23 cellular contexts compared by ENCODE assay signal in the genomic region with DNA sequence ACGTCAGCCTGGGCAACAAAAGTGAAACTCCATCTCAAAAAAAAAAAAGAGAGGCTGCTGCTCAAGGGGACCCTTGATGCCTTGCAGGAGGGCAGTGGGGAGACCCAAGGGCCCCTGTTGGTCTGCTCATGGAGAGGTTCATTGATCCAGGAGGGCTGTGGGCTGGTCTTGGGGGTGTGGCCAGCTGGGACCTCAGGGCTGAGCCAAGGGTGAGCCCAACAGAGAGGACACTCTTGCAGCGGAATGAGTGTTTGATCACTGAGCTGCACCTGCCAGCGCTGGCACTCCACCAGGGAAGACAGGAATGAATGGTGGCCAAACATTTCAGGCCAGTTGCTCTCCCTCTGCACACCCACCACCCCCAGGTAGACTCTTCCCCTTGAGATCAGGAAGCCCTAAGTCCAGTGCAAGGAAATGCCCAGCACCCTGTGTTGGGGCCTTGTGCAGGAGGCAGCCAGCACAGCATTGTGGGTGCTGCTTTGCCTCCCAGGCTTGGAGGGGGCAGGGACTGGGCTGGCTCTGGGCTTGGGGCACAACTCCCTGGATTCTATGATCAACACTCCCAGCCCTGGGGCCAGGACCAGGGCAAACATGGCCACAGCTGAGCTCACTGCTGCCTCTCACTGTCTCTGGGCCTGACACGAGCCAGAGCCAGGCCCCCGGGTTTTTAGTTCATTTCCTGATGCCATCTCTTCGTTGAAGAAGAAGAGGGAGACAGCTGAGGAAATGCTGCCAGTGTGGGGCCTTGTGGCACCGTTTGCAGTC. TPM values are rescaled to one million over a fixed set of nuclear protein-coding genes. Genes with fewer than 3 reads are reported as not detected.
A peak's percentile ranks its signal among the peaks of the same experiment; 100 is the strongest.
DNase-seq lines count a peak whose midpoint lies in the region; ATAC-seq and TF ChIP-seq lines count a peak whose summit lies in the region.
"Had no signal": no experiment of that assay in that cellular context is flagged by ENCODE, and none has a peak within 500 bp of the region (broad histone marks: within the 10 kb centered on the region; RNA-seq: fewer than 3 reads in every experiment).

No MANE protein-coding gene starts in this region.

- H3K27me3 ChIP-seq in left lung (no peaks in the 10 kb centered on the region), vagina (no peaks in the 10 kb centered on the region), brain microvascular endothelial cell (replicated peaks) (no peaks in the 10 kb centered on the region)
- H3K27me3 ChIP-seq: upper lobe of left lung had no signal

- H3K9me3 ChIP-seq in left lung (no peaks in the 10 kb centered on the region), vagina (no peaks in the 10 kb centered on the region)
- H3K9me3 ChIP-seq: prostate gland, upper lobe of left lung had no signal

- DNase-seq in activated effector memory CD4-positive, alpha-beta T cell treated with anti-CD3 and anti-CD28 coated beads, Interleukin-2, amount 50 U/mL, for 16 hours = peak; percentile 51
- no peak for DNase-seq in activated effector memory CD4-positive, alpha-beta T cell treated with Interleukin-2 at 50 U/mL for 16 hours
- DNase-seq in NCI-H774 (lab: John Stamatoyannopoulos, UW) = peak; percentile 73
- no peak for DNase-seq in left lung
- DNase-seq in vagina (ENCODE audit: extremely low spot score in 2 of 2) = peak; percentile 71 to 91
- no peak for DNase-seq in KBM-7
- no peak for DNase-seq in NOMO-1 (lab: John Stamatoyannopoulos, UW; ENCODE audit: unreplicated experiment in 2 of 2)
- DNase-seq in brain microvascular endothelial cell = no peak
- DNase-seq: activated CD4-positive, alpha-beta T cell treated with anti-CD3 and anti-CD28 coated beads for 36 hours; activated naive CD4-positive, alpha-beta T cell treated with anti-CD3 and anti-CD28 coated beads for 36 hours; activated T-cell treated with anti-CD3 and anti-CD28 coated beads, Interleukin-2, amount 50 U/mL, for 48 hours; AML-193; CD8-positive, alpha-beta T cell; cortex of kidney; DMS153; GM23248; MM.1S; NCI-H146; NCI-H226; T-helper 2 cell had no signal

- H3K4me1 ChIP-seq in left lung (no peaks in the 10 kb centered on the region), vagina (peaks cover 10% of the 10 kb centered on the region)
- H3K4me1 ChIP-seq: prostate gland had no signal

- H3K36me3 ChIP-seq in left lung = no peaks in the 10 kb centered on the region
- no peaks in the 10 kb centered on the region for H3K36me3 ChIP-seq in vagina
- no peaks in the 10 kb centered on the region for H3K36me3 ChIP-seq in brain microvascular endothelial cell (replicated peaks)
- H3K36me3 ChIP-seq: prostate gland, upper lobe of left lung had no signal

- intact Hi-C loops in left lung (cut with DNase I) (no loop called here), vagina (cut with DNase I) (no loop called here)

- H3K4me3 ChIP-seq in left lung (no peak overlapping the region), vagina (no peak overlapping the region), brain microvascular endothelial cell (ENCODE audit: low read depth, low read length) (no peak overlapping the region)
- H3K4me3 ChIP-seq: GM23248, K562, prostate gland, upper lobe of left lung had no signal

- TF ChIP-seq CTCF in left lung (IDR thresholded peaks at IDR 0.05) = no peak
- TF ChIP-seq CTCF in vagina (IDR thresholded peaks at IDR 0.05) = no peak
- TF ChIP-seq CTCF in brain microvascular endothelial cell (IDR thresholded peaks at IDR 0.05; ENCODE audit: low read depth, low read length, missing control alignments) = no peak

- in situ Hi-C loops in KBM-7 (cut with MboI; ENCODE audit: low pct_unique_long_range_greater_than_20kb, low sequenced_read_pairs) (no loop called here), brain microvascular endothelial cell (cut with HindIII; ENCODE audit: low pct_ligation_motif_present, low sequenced_read_pairs) (no loop called here)

- TF ChIP-seq POLR2A in vagina (IDR thresholded peaks at IDR 0.05) = no peak

- peak; percentile 38 for ATAC-seq in left lung
- ATAC-seq: activated CD4-positive, alpha-beta T cell treated with anti-CD3 and anti-CD28 coated beads for 36 hours; CD8-positive, alpha-beta T cell had no signal

- no peak overlapping the region for H3K27ac ChIP-seq in left lung
- no peak overlapping the region for H3K27ac ChIP-seq in vagina
- no peak overlapping the region for H3K27ac ChIP-seq in brain microvascular endothelial cell
- H3K27ac ChIP-seq: GM23248, prostate gland, upper lobe of left lung had no signal

RNA-seq across cellular contexts. Expression of gene IRF2BP2, which starts 50.6 kb away (rescaled TPM):
- total RNA-seq in left lung (100 to 1,000 TPM; 114 to 135 TPM), vagina (72.9 TPM)

Comparison
In these comparisons a context has a peak if more than half of its experiments do, and no peak if none do; other contexts are left out.
1. DNase-seq: peak in activated effector memory CD4-positive, alpha-beta T cell treated with anti-CD3 and anti-CD28 coated beads, Interleukin-2, amount 50 U/mL, for 16 hours (single experiment), NCI-H774 (single experiment) and vagina (2 of 2); none in activated effector memory CD4-positive, alpha-beta T cell treated with Interleukin-2 at 50 U/mL for 16 hours (single experiment), left lung (0 of 2), KBM-7 (single experiment), NOMO-1 (0 of 2) and brain microvascular endothelial cell (single experiment).